In the genomic region with DNA sequence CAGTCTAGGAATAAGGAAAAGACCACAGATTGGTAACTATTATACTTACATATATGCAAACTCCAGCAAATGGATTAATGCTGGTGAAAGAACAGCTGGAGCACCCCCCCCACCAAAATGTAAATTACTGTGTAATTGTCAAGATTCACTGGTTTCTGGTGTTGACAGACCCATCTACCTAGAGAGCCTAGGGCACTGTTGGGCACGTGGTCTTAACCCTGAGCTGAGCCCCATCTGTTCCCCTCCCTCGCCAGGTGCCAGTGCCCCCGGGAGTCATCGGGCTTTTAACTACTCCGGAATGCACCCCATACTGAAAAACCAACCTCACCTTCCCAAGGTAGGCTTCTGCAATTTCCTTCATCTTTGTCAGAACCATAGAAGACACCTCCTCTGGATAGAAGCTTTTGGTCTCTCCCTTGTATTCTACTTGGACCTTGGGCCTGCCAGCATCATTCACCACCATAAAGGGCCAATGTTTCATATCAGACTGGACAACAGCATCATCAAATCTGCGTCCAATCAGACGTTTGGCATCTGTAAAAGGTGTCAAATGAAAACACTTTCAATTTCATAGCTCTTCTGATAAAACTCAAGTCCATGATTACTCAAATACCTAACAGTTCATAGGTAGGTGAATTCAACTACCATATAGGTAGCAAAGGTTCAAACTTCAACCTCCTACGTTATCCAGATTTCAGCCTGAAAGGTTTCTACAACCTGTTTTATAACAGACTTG, we compare ENCODE assay signal across 9 cellular contexts. TPM values are rescaled to one million over a fixed set of nuclear protein-coding genes. Genes with fewer than 3 reads are reported as not detected.
DNase-seq lines count a peak whose midpoint lies in the region; ATAC-seq and FAIRE-seq lines count a peak whose summit lies in the region.
"Had no signal": no experiment of that assay in that cellular context is flagged by ENCODE, and none has a peak within 500 bp of the region (broad histone marks: within the 10 kb centered on the region; RNA-seq: fewer than 3 reads in every experiment).

No MANE protein-coding gene starts in this region.

- H3K27ac ChIP-seq in stomach smooth muscle (ENCODE audit: low read length) = peak overlapping the region; percentile 100

- no peak for ATAC-seq in GM21526 (IDR thresholded peaks at IDR 0.05; ENCODE audit: low FRiP score, unreplicated experiment)

- peak overlapping the region; percentile 86 to 93 for H3K9ac ChIP-seq in stomach smooth muscle (ENCODE audit: low read length in 2 of 2)

- no peaks in the 10 kb centered on the region for H3K9me3 ChIP-seq in stomach smooth muscle (ENCODE audit: control insufficient read depth in 2 of 2, low read length in 2 of 2)

- peak; percentile 43 to 53 for DNase-seq in stimulated activated CD4-positive, alpha-beta T cell treated with anti-CD3 and anti-CD28 coated beads, Interleukin-2, amount 100 ng/mL, for 24 hours
- no peak for DNase-seq in stimulated activated CD4-positive, alpha-beta T cell treated with anti-CD3 and anti-CD28 coated beads, Interleukin-12 subunit alpha, Interleukin-12 subunit beta, amount 100 ng/mL, for 4 hours
- peak; percentile 34 for DNase-seq in activated naive CD4-positive, alpha-beta T cell treated with anti-CD3 and anti-CD28 coated beads, Interleukin-2, amount 50 U/mL, for 16 hours
- DNase-seq in iris pigment epithelial cell (ENCODE audit: low read depth) (peak; percentile 46), urothelium cell line (ENCODE audit: low spot score) (no peak), frontal cortex (ENCODE audit: low spot score in 2 of 2) (no peak)

- H3K4me1 ChIP-seq in stomach smooth muscle (ENCODE audit: control insufficient read depth, insufficient read depth, low read length) = peaks cover 64% of the 10 kb centered on the region

- H3K4me3 ChIP-seq in stomach smooth muscle (ENCODE audit: low read length in 2 of 2) = peak overlapping the region; percentile 96 to 98

- FAIRE-seq in urothelium cell line (lab: Jason Lieb, UNC) (no peak), frontal cortex (lab: Jason Lieb, UNC) (no peak)
- FAIRE-seq: islet of Langerhans had no signal

- peaks cover 40 to 54% of the 10 kb centered on the region in 2 donors for H3K36me3 ChIP-seq in stomach smooth muscle (ENCODE audit: control insufficient read depth in 2 of 2, insufficient read depth in 2 of 2, low read length in 2 of 2)

- H3K27me3 ChIP-seq in stomach smooth muscle (ENCODE audit: control insufficient read depth in 1 of 2, insufficient read depth in 2 of 2, low read length in 2 of 2) = no peaks in the 10 kb centered on the region

RNA-seq across cellular contexts. Expression of a gene that starts 1.5 kb away (rescaled TPM):
- 3,900 TPM for total RNA-seq in frontal cortex

Comparison
In these comparisons a context has a peak if more than half of its experiments do, and no peak if none do; other contexts are left out.
1. DNase-seq: peak in stimulated activated CD4-positive, alpha-beta T cell treated with anti-CD3 and anti-CD28 coated beads, Interleukin-2, amount 100 ng/mL, for 24 hours (2 of 2), activated naive CD4-positive, alpha-beta T cell treated with anti-CD3 and anti-CD28 coated beads, Interleukin-2, amount 50 U/mL, for 16 hours (single experiment) and iris pigment epithelial cell (single experiment); none in stimulated activated CD4-positive, alpha-beta T cell treated with anti-CD3 and anti-CD28 coated beads, Interleukin-12 subunit alpha, Interleukin-12 subunit beta, amount 100 ng/mL, for 4 hours (single experiment), urothelium cell line (single experiment) and frontal cortex (0 of 2).